Comparison of ENCODE assay signal across 13 cellular contexts in genomic region chr17:78597923-78598545, GRCh38. TPM values are rescaled to one million over a fixed set of nuclear protein-coding genes. Genes with fewer than 3 reads are reported as not detected.
DNase-seq lines count a peak whose midpoint lies in the region; ATAC-seq and TF ChIP-seq lines count a peak whose summit lies in the region.
"Had no signal": no experiment of that assay in that cellular context is flagged by ENCODE, and none has a peak within 500 bp of the region (broad histone marks: within the 10 kb centered on the region; RNA-seq: fewer than 3 reads in every experiment).

No MANE protein-coding gene starts in this region.

- H3K4me3 Mint-ChIP-seq in brain (no peak overlapping the region), neural crest cell (no peak overlapping the region)
- H3K4me3 Mint-ChIP-seq: endodermal cell had no signal

- H3K9ac ChIP-seq in BLaER1 = no peak overlapping the region

- ATAC-seq in HG03432 (IDR thresholded peaks at IDR 0.05; ENCODE audit: unreplicated experiment) = no peak
- ATAC-seq in GM21576 (IDR thresholded peaks at IDR 0.05; ENCODE audit: unreplicated experiment) = no peak

- H3K27me3 Mint-ChIP-seq in brain (peaks cover 4% of the 10 kb centered on the region), neural crest cell (ENCODE audit: low read depth) (no peaks in the 10 kb centered on the region)

- H3K9me3 Mint-ChIP-seq in brain = peaks cover 0 to 9% (median 0%) of the 10 kb centered on the region in 5 experiments
- H3K9me3 Mint-ChIP-seq in neural crest cell = no peaks in the 10 kb centered on the region
- H3K9me3 Mint-ChIP-seq: endodermal cell had no signal

- no peaks in the 10 kb centered on the region for H3K36me3 ChIP-seq in BLaER1

- TF ChIP-seq CTCF in brain (conservative IDR thresholded peaks at IDR 0.05) (no peak), neural crest cell (conservative IDR thresholded peaks at IDR 0.05) (no peak)

- peaks cover 69% of the 10 kb centered on the region for H3K4me1 ChIP-seq in BLaER1

- peak; percentile 29 for DNase-seq in Jurkat, Clone E6-1 (ENCODE audit: low read depth, low spot score)
- DNase-seq in neural crest cell (ENCODE audit: low read depth, low spot score) = no peak
- DNase-seq in foreskin melanocyte = no peak
- no peak for DNase-seq in UCSD-AML1 (lab: John Stamatoyannopoulos, UW; ENCODE audit: unreplicated experiment)
- DNase-seq: endodermal cell, NCI-H1048, NCI-H226, RPMI8226, substantia nigra had no signal

- H3K36me3 Mint-ChIP-seq in brain = no peaks in the 10 kb centered on the region
- H3K36me3 Mint-ChIP-seq in neural crest cell (ENCODE audit: low read depth) = no peaks in the 10 kb centered on the region

- H3K27ac Mint-ChIP-seq in brain (peak overlapping the region in 3 of 5 experiments; percentile 5 to 41 (median 22)), neural crest cell (ENCODE audit: unreplicated experiment) (peak overlapping the region; percentile 45)
- H3K27ac Mint-ChIP-seq: endodermal cell had no signal

- peak overlapping the region; percentile 76 for H3K4me2 ChIP-seq in BLaER1

- no peaks in the 10 kb centered on the region for H4K20me1 ChIP-seq in BLaER1

- H3K27me3 ChIP-seq in BLaER1 = no peaks in the 10 kb centered on the region

- peaks cover 44% of the 10 kb centered on the region for H3K4me1 Mint-ChIP-seq in brain
- peaks cover 28% of the 10 kb centered on the region for H3K4me1 Mint-ChIP-seq in neural crest cell

- no peaks in the 10 kb centered on the region for H3K9me3 ChIP-seq in BLaER1

- peak overlapping the region; percentile 77 for H3K27ac ChIP-seq in BLaER1

- no peak overlapping the region for H3K4me3 ChIP-seq in BLaER1
- no peak overlapping the region for H3K4me3 ChIP-seq in Jurkat, Clone E6-1 (ENCODE audit: low read length)

RNA-seq across cellular contexts. Expression of gene DNAH17, which starts 20.8 kb away (rescaled TPM):
- polyA plus RNA-seq in Jurkat, Clone E6-1 (2012; ENCODE audit: insufficient read depth, insufficient read length) = 1.2 TPM
- polyA plus RNA-seq in brain (ENCODE audit: insufficient read depth, low read depth, low replicate concordance) = 16.1 TPM
- 0.09 TPM in 1 of 2 replicates, not detected in the other for total RNA-seq in neural crest cell
